ENCODE assay signal across 19 cellular contexts in the genomic region with DNA sequence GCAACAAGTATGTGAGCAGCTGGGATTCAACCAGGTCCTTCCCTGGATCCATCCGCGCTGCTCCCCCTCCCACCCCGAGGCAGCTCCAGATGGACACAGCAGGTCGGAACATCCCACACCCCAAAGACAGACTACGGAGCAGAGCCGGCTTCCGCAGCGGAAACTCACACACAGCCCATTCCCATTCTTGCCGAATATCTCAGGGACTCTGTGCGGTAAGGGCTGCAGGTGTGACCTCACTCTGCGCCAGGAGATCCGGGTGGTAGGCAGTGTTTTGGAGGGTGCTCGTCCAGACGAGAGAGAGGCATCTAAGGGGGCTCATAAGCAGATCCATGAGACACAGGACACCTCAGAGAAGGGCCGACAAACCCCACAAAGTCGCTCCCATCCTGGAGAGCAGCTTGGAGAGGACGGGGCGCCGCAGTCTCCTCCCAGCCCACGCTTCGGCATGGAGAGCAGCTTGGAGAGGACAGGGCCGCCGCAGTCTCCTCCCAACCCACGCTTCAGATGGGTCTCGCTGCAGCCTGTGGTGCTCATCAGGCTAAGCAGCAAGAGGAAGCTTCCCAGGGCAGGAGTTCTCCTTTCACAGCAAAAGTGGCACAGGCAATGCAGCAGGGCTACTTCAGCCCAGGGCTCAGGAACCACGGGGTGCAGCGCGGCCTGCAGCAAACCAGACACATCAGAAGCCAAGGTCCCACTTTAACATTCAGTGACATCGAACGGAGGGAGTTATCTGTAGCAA.
DNase-seq lines count a peak whose midpoint lies in the region; TF ChIP-seq lines count a peak whose summit lies in the region.
"Had no signal": no experiment of that assay in that cellular context is flagged by ENCODE, and none has a peak within 500 bp of the region (broad histone marks: within the 10 kb centered on the region; RNA-seq: fewer than 3 reads in every experiment).

No MANE protein-coding gene starts in this region.

- WGBS in hepatocyte (ENCODE audit: low lambda C conversion rate, missing lambda C conversion rate): 97% methylated on average over 30 of the region's 30 CpGs

- peak overlapping the region in 1 of 5 experiments; percentile 18 for H3K4me3 Mint-ChIP-seq in brain
- H3K4me3 Mint-ChIP-seq in nephron progenitor cell: no peak overlapping the region
- H3K4me3 Mint-ChIP-seq: activated CD4-positive, alpha-beta T cell treated with anti-CD3 and anti-CD28 coated beads, Interleukin-2, amount 10 ng/mL, durations not matched to agents 24 days and 14 days; activated T-helper 17 cell treated with anti-CD3 and anti-CD28 coated beads, Interleukin-2, amount 50 U/mL, for 72 hours; memory B cell; stimulated activated naive CD8-positive, alpha-beta T cell treated with anti-CD3 and anti-CD28 coated beads, Interleukin-15, Interleukin-2, amounts not matched to agents 100 ng/mL and 50 ng/mL, for 24 hours had no signal

- no peak overlapping the region for H2AFZ ChIP-seq in hepatocyte

- no peaks in the 10 kb centered on the region for H3K9me3 Mint-ChIP-seq in brain
- no peaks in the 10 kb centered on the region for H3K9me3 Mint-ChIP-seq in nephron progenitor cell
- H3K9me3 Mint-ChIP-seq: activated CD4-positive, alpha-beta T cell treated with anti-CD3 and anti-CD28 coated beads, Interleukin-2, amount 10 ng/mL, durations not matched to agents 24 days and 14 days; activated T-helper 17 cell treated with anti-CD3 and anti-CD28 coated beads, Interleukin-2, amount 50 U/mL, for 72 hours; memory B cell; stimulated activated naive CD8-positive, alpha-beta T cell treated with anti-CD3 and anti-CD28 coated beads, Interleukin-15, Interleukin-2, amounts not matched to agents 100 ng/mL and 50 ng/mL, for 24 hours had no signal

- DNase-seq in DMS79 treated with DMSO at 0.1 percent for 48 hours (lab: John Stamatoyannopoulos, UW): peak; percentile 27
- DNase-seq in DMS79 (lab: John Stamatoyannopoulos, UW): no peak
- DNase-seq in nephron progenitor cell: no peak
- no peak for DNase-seq in ecto neural progenitor cell (ENCODE audit: low spot score)
- no peak for DNase-seq in hepatocyte (ENCODE audit: low spot score)
- DNase-seq in T-helper 2 cell: no peak
- DNase-seq: activated CD4-positive, alpha-beta T cell treated with anti-CD3 and anti-CD28 coated beads, Interleukin-2, amount 10 ng/mL, durations not matched to agents 24 days and 14 days; AML-193; Kasumi-1; naive thymus-derived CD4-positive, alpha-beta T cell; stimulated activated CD4-positive, alpha-beta T cell treated with anti-CD3 and anti-CD28 coated beads, Interleukin-4, amount 100 ng/mL, for 24 hours had no signal

- peaks cover 92% of the 10 kb centered on the region for H3K4me1 Mint-ChIP-seq in brain
- H3K4me1 Mint-ChIP-seq in nephron progenitor cell: peaks cover 76% of the 10 kb centered on the region

- peaks cover 0 to 4% (median 2%) of the 10 kb centered on the region in 3 donors for H3K36me3 ChIP-seq in skeletal muscle tissue (ENCODE audit: control insufficient read depth in 3 of 3, insufficient read depth in 3 of 3, low read length in 3 of 3)
- H3K36me3 ChIP-seq in hepatocyte (replicated peaks; ENCODE audit: insufficient read depth, low read depth): no peaks in the 10 kb centered on the region

- H3K27ac ChIP-seq in skeletal muscle tissue (ENCODE audit: low read depth, low read length) (peak overlapping the region; percentile 64), hepatocyte (no peak overlapping the region)
- H3K27ac ChIP-seq: 22Rv1, foreskin keratinocyte had no signal

- peaks cover 51% of the 10 kb centered on the region for H3K79me2 ChIP-seq in hepatocyte

- H3K36me3 Mint-ChIP-seq in brain: peaks cover 13% of the 10 kb centered on the region
- H3K36me3 Mint-ChIP-seq in nephron progenitor cell (ENCODE audit: low read depth): peaks cover 29% of the 10 kb centered on the region
- H3K36me3 Mint-ChIP-seq: memory B cell; naive thymus-derived CD4-positive, alpha-beta T cell had no signal

- H3K4me2 ChIP-seq in hepatocyte: no peak overlapping the region
- H3K4me2 ChIP-seq: smooth muscle cell had no signal

- H4K20me1 ChIP-seq in hepatocyte (ENCODE audit: insufficient read depth, poor library complexity, severe bottlenecking): peaks cover 20% of the 10 kb centered on the region

- H3K27me3 ChIP-seq in skeletal muscle tissue (ENCODE audit: control insufficient read depth in 3 of 3, insufficient read depth in 3 of 3, low read length in 3 of 3) (no peaks in the 10 kb centered on the region), hepatocyte (no peaks in the 10 kb centered on the region)
- H3K27me3 ChIP-seq: foreskin keratinocyte had no signal

- no peaks in the 10 kb centered on the region for H3K9me2 ChIP-seq in hepatocyte (replicated peaks; ENCODE audit: insufficient read depth)

- H3K9ac ChIP-seq in skeletal muscle tissue (ENCODE audit: low read depth in 1 of 3, low read length in 3 of 3): peak overlapping the region in 1 of 3 donors; percentile 58

- peaks cover 20 to 38% (median 33%) of the 10 kb centered on the region in 3 donors for H3K4me1 ChIP-seq in skeletal muscle tissue (ENCODE audit: control insufficient read depth in 3 of 3, insufficient read depth in 3 of 3, low read length in 3 of 3)
- peaks cover 9% of the 10 kb centered on the region for H3K4me1 ChIP-seq in hepatocyte (ENCODE audit: insufficient read depth)
- H3K4me1 ChIP-seq: foreskin keratinocyte had no signal

- H3K27ac Mint-ChIP-seq in brain: peak overlapping the region; percentile 21 to 98 (median 94)
- peak overlapping the region; percentile 42 for H3K27ac Mint-ChIP-seq in nephron progenitor cell
- H3K27ac Mint-ChIP-seq: activated CD4-positive, alpha-beta T cell treated with anti-CD3 and anti-CD28 coated beads, Interleukin-2, amount 10 ng/mL, durations not matched to agents 24 days and 14 days; activated T-helper 17 cell treated with anti-CD3 and anti-CD28 coated beads, Interleukin-2, amount 50 U/mL, for 72 hours; memory B cell; stimulated activated naive CD8-positive, alpha-beta T cell treated with anti-CD3 and anti-CD28 coated beads, Interleukin-15, Interleukin-2, amounts not matched to agents 100 ng/mL and 50 ng/mL, for 24 hours had no signal

- H3K4me3 ChIP-seq in skeletal muscle tissue (ENCODE audit: low read length in 3 of 3) (peak overlapping the region in 1 of 3 donors; percentile 41), hepatocyte (no peak overlapping the region)
- H3K4me3 ChIP-seq: smooth muscle cell had no signal

- H3K27me3 Mint-ChIP-seq in brain (no peaks in the 10 kb centered on the region), nephron progenitor cell (ENCODE audit: low read depth, poor library complexity) (peaks cover 6% of the 10 kb centered on the region)

- no peaks in the 10 kb centered on the region for H3K9me3 ChIP-seq in skeletal muscle tissue (ENCODE audit: control insufficient read depth in 3 of 3, low read length in 3 of 3)
- no peaks in the 10 kb centered on the region for H3K9me3 ChIP-seq in hepatocyte (ENCODE audit: low read depth)

- TF ChIP-seq CTCF in brain (conservative IDR thresholded peaks at IDR 0.05) (no peak), nephron progenitor cell (IDR thresholded peaks at IDR 0.05) (no peak), hepatocyte (IDR thresholded peaks at IDR 0.05; ENCODE audit: poor library complexity) (no peak)
